Comparison of ENCODE assay signal across 11 cellular contexts in the genomic region with DNA sequence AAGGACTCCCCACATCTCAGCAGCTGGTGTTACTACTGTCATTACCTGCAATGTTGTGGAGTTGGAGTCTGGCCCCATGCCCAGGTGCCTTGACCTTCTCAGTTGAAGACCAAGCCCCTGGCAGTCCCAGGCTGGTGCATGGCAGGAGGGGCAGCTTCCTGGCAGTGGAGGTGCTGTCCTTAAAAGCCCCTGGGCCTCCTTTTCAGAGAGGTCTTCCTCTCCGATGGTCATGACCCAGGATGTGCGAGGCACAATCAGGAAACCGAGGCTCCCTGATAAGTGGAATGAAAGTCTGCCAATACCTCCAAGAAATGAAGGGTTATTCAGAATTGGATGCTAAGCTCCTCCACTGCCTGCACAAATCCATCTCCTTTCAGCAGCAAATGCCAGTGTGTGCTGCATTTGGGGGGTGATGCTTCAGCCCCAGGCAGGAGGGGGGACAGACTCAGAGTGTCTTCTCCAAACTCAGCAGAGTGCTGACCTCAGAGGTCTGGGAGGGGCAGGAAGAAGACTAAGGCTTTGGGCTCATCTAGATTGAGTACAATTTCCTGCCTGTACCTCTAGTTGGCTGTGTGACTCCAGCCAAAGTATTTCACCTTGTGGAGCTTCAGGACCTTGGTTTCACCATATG.
DNase-seq lines count a peak whose midpoint lies in the region; ATAC-seq and TF ChIP-seq lines count a peak whose summit lies in the region.
"Had no signal": no experiment of that assay in that cellular context is flagged by ENCODE, and none has a peak within 500 bp of the region (broad histone marks: within the 10 kb centered on the region; RNA-seq: fewer than 3 reads in every experiment).

No MANE protein-coding gene starts in this region.

- peaks cover 30% of the 10 kb centered on the region for H3F3A ChIP-seq in MM.1S (ENCODE audit: insufficient read depth, low read length)

- H3K9ac ChIP-seq in MM.1S (ENCODE audit: low read length), result no peak overlapping the region; the same call in 1 of the 2 replicates

- H3K4me1 ChIP-seq in MM.1S (ENCODE audit: low read length), result peaks cover 68% of the 10 kb centered on the region

- TF ChIP-seq CTCF in MM.1S (IDR thresholded peaks at IDR 0.05; ENCODE audit: low read length), result no peak

- H3K9me3 ChIP-seq in MM.1S (replicated peaks; ENCODE audit: insufficient read depth, low read length), result no peaks in the 10 kb centered on the region

- peak overlapping the region; percentile 65 for H3K4me2 ChIP-seq in MM.1S (ENCODE audit: low read depth, low read length)

- H3K27me3 Mint-ChIP-seq in central memory CD8-positive, alpha-beta T cell, result no peaks in the 10 kb centered on the region

- no peaks in the 10 kb centered on the region for H3K9me3 Mint-ChIP-seq in central memory CD8-positive, alpha-beta T cell

- H3K4me3 ChIP-seq in MM.1S (ENCODE audit: low read length), result no peak overlapping the region; the same call in 1 of the 2 replicates

- H2AFZ ChIP-seq in MM.1S (ENCODE audit: low read length), result peak overlapping the region; percentile 58

- DNase-seq in AML-193 (lab: John Stamatoyannopoulos, UW) (peak; percentile 63 to 67), MM.1S (peak; percentile 77), Ammon's horn (ENCODE audit: low spot score) (no peak), NCI-H2107 (lab: John Stamatoyannopoulos, UW) (no peak), NCI-H2029 (lab: John Stamatoyannopoulos, UW) (no peak)
- DNase-seq in central memory CD8-positive, alpha-beta T cell (ENCODE audit: low spot score in 2 of 2), result no peak
- no peak for DNase-seq in NK-92 treated with Interleukin-12 subunit alpha and Interleukin-12 subunit beta, amount 100 ng/mL, for 24 hours (lab: John Stamatoyannopoulos, UW)
- DNase-seq: amniotic stem cell, DMS 273 treated with DMSO at 0.1 percent for 48 hours had no signal

- H3K27me3 ChIP-seq in MM.1S (replicated peaks; ENCODE audit: insufficient read depth, low read length), result no peaks in the 10 kb centered on the region

- H4K20me1 ChIP-seq in MM.1S (ENCODE audit: insufficient read depth, low read length), result no peaks in the 10 kb centered on the region

- H3K9me2 ChIP-seq in MM.1S (replicated peaks; ENCODE audit: insufficient read depth, low read length), result no peaks in the 10 kb centered on the region

- H3K36me3 Mint-ChIP-seq in central memory CD8-positive, alpha-beta T cell (ENCODE audit: insufficient read depth), result peaks cover 2% of the 10 kb centered on the region

- H3K27ac ChIP-seq in MM.1S (ENCODE audit: low read length), result peak overlapping the region; percentile 71
- H3K27ac ChIP-seq: epithelial cell of prostate had no signal

- H3K4me3 Mint-ChIP-seq in central memory CD8-positive, alpha-beta T cell, result peak overlapping the region; percentile 76

- H3K4me1 Mint-ChIP-seq in central memory CD8-positive, alpha-beta T cell, result peaks cover 55% of the 10 kb centered on the region

- H3K27ac Mint-ChIP-seq in central memory CD8-positive, alpha-beta T cell (ENCODE audit: low read depth), result peak overlapping the region; percentile 85

- no peaks in the 10 kb centered on the region for H3K36me3 ChIP-seq in MM.1S (replicated peaks; ENCODE audit: insufficient read depth, low read length)

- peak; percentile 17 for ATAC-seq in GM18907 (IDR thresholded peaks at IDR 0.05; ENCODE audit: unreplicated experiment)
- peak; percentile 48 for ATAC-seq in central memory CD8-positive, alpha-beta T cell (replicated peaks; ENCODE audit: extremely low read depth, poor library complexity, severe bottlenecking)

- no peaks in the 10 kb centered on the region for H3K79me2 ChIP-seq in MM.1S (ENCODE audit: low read length)

Comparison
In these comparisons a context has a peak if more than half of its experiments do, and no peak if none do; other contexts are left out.
1. DNase-seq: peak in AML-193 (2 of 2) and MM.1S (single experiment); none in central memory CD8-positive, alpha-beta T cell (0 of 2), Ammon's horn (single experiment), NCI-H2107 (single experiment), NCI-H2029 (single experiment) and NK-92 treated with Interleukin-12 subunit alpha and Interleukin-12 subunit beta, amount 100 ng/mL, for 24 hours (single experiment).